ENCODE assay signal across 11 cellular contexts in genomic region chr2:203740741-203741363, GRCh38. TPM values are rescaled to one million over a fixed set of nuclear protein-coding genes. Genes with fewer than 3 reads are reported as not detected.
DNase-seq lines count a peak whose midpoint lies in the region; ATAC-seq and TF ChIP-seq lines count a peak whose summit lies in the region.
"Had no signal": no experiment of that assay in that cellular context is flagged by ENCODE, and none has a peak within 500 bp of the region (broad histone marks: within the 10 kb centered on the region; RNA-seq: fewer than 3 reads in every experiment).

No MANE protein-coding gene starts in this region.

- peaks cover 67% of the 10 kb centered on the region for H3K36me3 Mint-ChIP-seq in activated CD8-positive, alpha-beta T cell treated with anti-CD3 and anti-CD28 coated beads for 36 hours (ENCODE audit: low read depth)

- no peaks in the 10 kb centered on the region for H3K36me3 ChIP-seq in SJCRH30
- H3K36me3 ChIP-seq in right atrium auricular region = no peaks in the 10 kb centered on the region

- H3K4me3 Mint-ChIP-seq in activated CD8-positive, alpha-beta T cell treated with anti-CD3 and anti-CD28 coated beads for 36 hours = peak overlapping the region; percentile 54

- H3K27ac ChIP-seq in SJCRH30 = no peak overlapping the region; the same call in 1 of the 2 replicates
- no peak overlapping the region for H3K27ac ChIP-seq in right atrium auricular region

- H3K27me3 ChIP-seq in SJCRH30 (no peaks in the 10 kb centered on the region), right atrium auricular region (no peaks in the 10 kb centered on the region)

- DNase-seq in AG08395 (ENCODE audit: low spot score) = peak; percentile 53
- DNase-seq in HCEC 1CT = peak; percentile 43
- peak; percentile 66 for DNase-seq in activated CD8-positive, alpha-beta T cell treated with anti-CD3 and anti-CD28 coated beads for 36 hours
- DNase-seq in fibroblast of villous mesenchyme (ENCODE audit: low read depth) = peak; percentile 34
- DNase-seq in NCI-H1436 treated with DMSO at 0.1 percent for 48 hours (lab: John Stamatoyannopoulos, UW) = no peak
- no peak for DNase-seq in SJCRH30
- DNase-seq in right atrium auricular region (ENCODE audit: low spot score) = no peak
- DNase-seq: activated effector memory CD4-positive, alpha-beta T cell treated with anti-CD3 and anti-CD28 coated beads, Interleukin-2, amount 50 U/mL, for 16 hours; DMS 273 treated with DMSO at 0.1 percent for 48 hours; KG1 had no signal

- CTCF ChIA-PET in activated CD8-positive, alpha-beta T cell treated with anti-CD3 and anti-CD28 coated beads for 36 hours (lab: Charles Lee) = interaction anchor here (0.9 to 2.7 kb wide), 20 partner anchors 9 to 256 kb away, joined by 3 to 15 read pairs (median 6); partner anchors contain the start of gene CD28

- H3K4me1 ChIP-seq in SJCRH30 (peaks cover 10% of the 10 kb centered on the region), right atrium auricular region (peaks cover 0 to 6% of the 10 kb centered on the region in 2 donors)

- peak; percentile 64 for ATAC-seq in activated CD8-positive, alpha-beta T cell treated with anti-CD3 and anti-CD28 coated beads for 36 hours
- no peak for ATAC-seq in HG02981 (IDR thresholded peaks at IDR 0.05; ENCODE audit: unreplicated experiment)

- H3K9me3 ChIP-seq in SJCRH30 (replicated peaks) (no peaks in the 10 kb centered on the region), right atrium auricular region (no peaks in the 10 kb centered on the region)

- peaks cover 12% of the 10 kb centered on the region for H3K9me3 Mint-ChIP-seq in activated CD8-positive, alpha-beta T cell treated with anti-CD3 and anti-CD28 coated beads for 36 hours

- H3K4me1 Mint-ChIP-seq in activated CD8-positive, alpha-beta T cell treated with anti-CD3 and anti-CD28 coated beads for 36 hours (ENCODE audit: low read depth) = peaks cover 88% of the 10 kb centered on the region

- intact Hi-C loops in activated CD8-positive, alpha-beta T cell treated with anti-CD3 and anti-CD28 coated beads for 36 hours (cut with micrococcal nuclease) = loop anchor here (1.0 to 2.0 kb wide), 2 partner anchors 11 to 34 kb away; partner anchors contain the start of gene CD28

- POLR2A ChIA-PET in activated CD8-positive, alpha-beta T cell treated with anti-CD3 and anti-CD28 coated beads for 36 hours (lab: Charles Lee) = interaction anchor here (0.6 to 10.6 kb wide), 28 partner anchors 9 to 256 kb away, joined by 3 to 184 read pairs (median 6); partner anchors contain the start of genes CD28, CTLA4 and ICOS

- no peak for TF ChIP-seq CTCF in activated CD8-positive, alpha-beta T cell treated with anti-CD3 and anti-CD28 coated beads for 36 hours (IDR thresholded peaks at IDR 0.05)
- no peak for TF ChIP-seq CTCF in fibroblast of villous mesenchyme (IDR thresholded peaks at IDR 0.05; ENCODE audit: insufficient read depth, low read depth, low read length)
- no peak for TF ChIP-seq CTCF in right atrium auricular region (IDR thresholded peaks at IDR 0.05)

- H3K4me3 ChIP-seq in fibroblast of villous mesenchyme (ENCODE audit: low read depth, low read length) = no peak overlapping the region
- H3K4me3 ChIP-seq in SJCRH30 = no peak overlapping the region
- no peak overlapping the region for H3K4me3 ChIP-seq in right atrium auricular region

- H3K27me3 Mint-ChIP-seq in activated CD8-positive, alpha-beta T cell treated with anti-CD3 and anti-CD28 coated beads for 36 hours = no peaks in the 10 kb centered on the region

- peak overlapping the region; percentile 99 for H3K27ac Mint-ChIP-seq in activated CD8-positive, alpha-beta T cell treated with anti-CD3 and anti-CD28 coated beads for 36 hours

RNA-seq across cellular contexts. Expression of gene CD28, which starts 34.4 kb away (rescaled TPM):
- total RNA-seq in activated CD8-positive, alpha-beta T cell treated with anti-CD3 and anti-CD28 coated beads for 36 hours = 10 to 100 TPM; 94.2 to 97.3 TPM
- total RNA-seq in fibroblast of villous mesenchyme (not detected in 2 replicates), right atrium auricular region (1 to 10 TPM in 1 of 2 donors, under 1 TPM in 1; 0.55 to 1.6 TPM)
- total RNA-seq in SJCRH30 (2014; rRNA removed; shearing (Covaris generic)) = 0.18 and 0.24 TPM in 2 replicates

Comparison
In these comparisons a context has a peak if more than half of its experiments do, and no peak if none do; other contexts are left out.
1. DNase-seq: peak in AG08395 (single experiment), HCEC 1CT (single experiment), activated CD8-positive, alpha-beta T cell treated with anti-CD3 and anti-CD28 coated beads for 36 hours (single experiment) and fibroblast of villous mesenchyme (single experiment); none in NCI-H1436 treated with DMSO at 0.1 percent for 48 hours (single experiment), SJCRH30 (0 of 2) and right atrium auricular region (single experiment).
2. RNA of gene CD28, which starts 34.4 kb away (total RNA-seq): 94.2 to 97.3 TPM in activated CD8-positive, alpha-beta T cell treated with anti-CD3 and anti-CD28 coated beads for 36 hours; 0.55 to 1.6 TPM in right atrium auricular region, 0.18 to 0.24 TPM in SJCRH30 and not detected in fibroblast of villous mesenchyme; every median in the first group is over 10 times any median in the second.